ENCODE assay signal across 8 cellular contexts in the genomic region with DNA sequence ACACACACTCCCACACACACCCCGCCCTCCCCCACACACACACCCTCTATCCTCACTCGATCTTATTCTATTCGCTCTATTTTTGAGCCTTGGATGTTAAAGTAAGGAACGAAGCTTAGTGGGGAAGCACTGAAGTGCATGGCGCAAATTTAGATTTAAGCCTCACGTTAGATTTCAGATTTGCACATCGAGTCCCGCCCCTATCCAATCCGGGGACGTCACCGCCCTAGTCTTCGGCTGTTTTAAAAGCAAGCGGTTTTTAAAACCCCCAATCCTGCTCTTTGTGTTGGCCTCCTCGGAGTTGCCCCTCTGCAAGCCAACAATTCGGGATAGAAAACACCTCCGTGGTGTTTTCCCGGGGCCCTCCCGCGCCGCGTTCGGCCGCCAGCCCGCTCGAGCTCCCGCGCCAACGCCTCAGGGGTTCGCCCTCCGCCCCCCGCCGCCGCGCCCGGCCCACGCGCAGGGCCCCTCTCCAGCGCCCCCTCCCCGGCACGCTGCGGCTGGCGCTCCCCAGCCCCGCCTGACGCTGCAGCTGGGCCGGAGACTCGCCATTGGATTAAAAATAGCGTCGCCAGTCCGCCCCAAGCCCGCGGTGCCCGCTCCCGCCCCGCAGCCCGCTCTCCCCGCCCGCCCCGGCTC. TPM values are rescaled to one million over a fixed set of nuclear protein-coding genes. Genes with fewer than 3 reads are reported as not detected.
DNase-seq lines count a peak whose midpoint lies in the region; ATAC-seq, FAIRE-seq and TF ChIP-seq lines count a peak whose summit lies in the region.

TSS of gene USP13 (plus strand) at position 574 of the 639 bp plus-strand sequence. CDS start 186 bp downstream, outside the sequence.

- peak within 1 kb of the TSS; percentile 97 for H4K8ac ChIP-seq in neuronal stem cell (ENCODE audit: low read depth, low read length)

- H2BK12ac ChIP-seq in neuronal stem cell (ENCODE audit: low read length) = no peak within 1 kb of the TSS

- peak within 1 kb of the TSS; percentile 100 for H3K18ac ChIP-seq in neuronal stem cell (ENCODE audit: low read length)

- peak within 1 kb of the TSS; percentile 99 for H2BK15ac ChIP-seq in neuronal stem cell (ENCODE audit: low read length)

- peak within 1 kb of the TSS; percentile 85 for H4K91ac ChIP-seq in neuronal stem cell (ENCODE audit: low read depth, low read length, poor library complexity)

- H3K4me1 ChIP-seq in RWPE2 (ENCODE audit: insufficient read depth, poor library complexity, severe bottlenecking) (no peaks in the 10 kb centered on the region), neuronal stem cell (ENCODE audit: control insufficient read depth in 2 of 2, insufficient read depth in 1 of 2, low read depth in 1 of 2, low read length in 2 of 2) (peaks cover 2 to 13% of the 10 kb centered on the region in 2 donors), suprapubic skin (peaks cover 10% of the 10 kb centered on the region)

- TF ChIP-seq EP300 in suprapubic skin (IDR thresholded peaks at IDR 0.05) = no peak

- no peak within 1 kb of the TSS for H3K4ac ChIP-seq in neuronal stem cell (ENCODE audit: low read length)

- H3K23ac ChIP-seq in neuronal stem cell (ENCODE audit: low read depth, low read length, poor library complexity) = peak within 1 kb of the TSS; percentile 97

- H2BK5ac ChIP-seq in neuronal stem cell (ENCODE audit: low read length) = peak within 1 kb of the TSS; percentile 98

- peak; percentile 62 for ATAC-seq in GM21737 (IDR thresholded peaks at IDR 0.05; ENCODE audit: unreplicated experiment)
- peak; percentile 60 for ATAC-seq in RWPE2 (ENCODE audit: low read depth)

- peak within 1 kb of the TSS; percentile 76 for H3K14ac ChIP-seq in neuronal stem cell (ENCODE audit: low read length)

- H3K4me2 ChIP-seq in neuronal stem cell (ENCODE audit: insufficient read depth, low read length, poor library complexity, severe bottlenecking) = peak within 1 kb of the TSS; percentile 75

- TF ChIP-seq POLR2A in suprapubic skin (IDR thresholded peaks at IDR 0.05) = no peak

- H2AK5ac ChIP-seq in neuronal stem cell (ENCODE audit: low read depth, low read length) = no peak within 1 kb of the TSS

- no peak for FAIRE-seq in frontal cortex (lab: Jason Lieb, UNC)

- peak within 1 kb of the TSS; percentile 98 for H3K4me3 ChIP-seq in RWPE2 (ENCODE audit: severe bottlenecking)
- H3K4me3 ChIP-seq in neuronal stem cell (ENCODE audit: low read length in 2 of 2) = peak within 1 kb of the TSS; percentile 91 to 93
- H3K4me3 ChIP-seq in suprapubic skin = peak within 1 kb of the TSS; percentile 84

- H3K9ac ChIP-seq in neuronal stem cell (ENCODE audit: low read depth, low read length, poor library complexity) = peak within 1 kb of the TSS; percentile 99

- peak within 1 kb of the TSS; percentile 96 for H2AFZ ChIP-seq in neuronal stem cell (ENCODE audit: low read length)

- H3K27ac ChIP-seq in RWPE2 (ENCODE audit: poor library complexity, severe bottlenecking) (peak within 1 kb of the TSS; percentile 66), neuronal stem cell (replicated peaks; ENCODE audit: low read length) (peak within 1 kb of the TSS; percentile 89), suprapubic skin (peak within 1 kb of the TSS; percentile 92)

- no peaks in the 10 kb centered on the region for H3K9me3 ChIP-seq in RWPE2 (ENCODE audit: severe bottlenecking)
- no peaks in the 10 kb centered on the region for H3K9me3 ChIP-seq in neuronal stem cell (replicated peaks in 1 of 2; ENCODE audit: control insufficient read depth in 2 of 2, insufficient read depth in 1 of 2, low read depth in 1 of 2, low read length in 2 of 2)
- H3K9me3 ChIP-seq in suprapubic skin = no peaks in the 10 kb centered on the region

- H3K27me3 ChIP-seq in RWPE2 (ENCODE audit: insufficient read depth, poor library complexity, severe bottlenecking) (no peaks in the 10 kb centered on the region), neuronal stem cell (ENCODE audit: control insufficient read depth in 3 of 3, insufficient read depth in 3 of 3, low read depth in 1 of 3, low read length in 3 of 3) (no peaks in the 10 kb centered on the region), suprapubic skin (no peaks in the 10 kb centered on the region)

- in situ Hi-C loops in G401 (cut with HindIII; ENCODE audit: low sequenced_read_pairs) = no loop called here
- in situ Hi-C loops in KBM-7 (cut with MboI; ENCODE audit: low pct_unique_long_range_greater_than_20kb, low sequenced_read_pairs) = no loop called here

- H3K79me1 ChIP-seq in neuronal stem cell (ENCODE audit: low read depth, low read length) = peaks cover 4% of the 10 kb centered on the region

- H3K36me3 ChIP-seq in RWPE2 (ENCODE audit: low read depth) (no peaks in the 10 kb centered on the region), neuronal stem cell (replicated peaks in 1 of 2; ENCODE audit: control insufficient read depth in 2 of 2, insufficient read depth in 2 of 2, low read length in 2 of 2) (peaks cover 0 to 15% of the 10 kb centered on the region in 2 donors), suprapubic skin (no peaks in the 10 kb centered on the region)

- TF ChIP-seq CTCF in RWPE2 (IDR thresholded peaks at IDR 0.05; ENCODE audit: poor library complexity, severe bottlenecking) (no peak), suprapubic skin (IDR thresholded peaks at IDR 0.05) (no peak)

- peak within 1 kb of the TSS; percentile 99 for H2BK120ac ChIP-seq in neuronal stem cell (ENCODE audit: low read depth, low read length)

- DNase-seq in G401 (ENCODE audit: low spot score) = peak; percentile 76
- DNase-seq in KBM-7 = peak; percentile 80
- DNase-seq in RWPE2 (ENCODE audit: low spot score) = no peak
- DNase-seq in activated naive CD4-positive, alpha-beta T cell treated with Interleukin-2 at 50 U/mL for 16 hours = peak; percentile 63
- DNase-seq in frontal cortex (ENCODE audit: low spot score in 2 of 2) = peak; percentile 79 to 90
- no peak for DNase-seq in neuronal stem cell (ENCODE audit: low spot score)
- peak in 1 of 2 donors; percentile 69 for DNase-seq in suprapubic skin (ENCODE audit: low spot score in 2 of 2)

- 100% methylated on average over 2 of the region's 58 CpGs; no CpG with 5 or more reads in 1 of the 2 donors for WGBS in neuronal stem cell (ENCODE audit: extremely low coverage in 2 of 2, insufficient read length in 2 of 2, insufficient replicate concordance in 1 of 2), 2 donors
- WGBS in suprapubic skin = under 1% methylated on average over 23 of the region's 58 CpGs

RNA-seq across cellular contexts. Expression of gene USP13, which starts in this region (rescaled TPM):
- total RNA-seq in G401 (2014; rRNA removed; shearing (Covaris generic)) = 13.3 and 14.0 TPM in 2 replicates
- total RNA-seq in frontal cortex (10.2 TPM), suprapubic skin (1 to 10 TPM; 2.3 to 8.3 (median 5.8) TPM)
- polyA plus RNA-seq in neuronal stem cell (2013, experiment 1 of 2) = 11.9 TPM
- polyA plus RNA-seq in neuronal stem cell (2013, experiment 2 of 2) = 11.1 TPM

Comparison
In these comparisons a context has a peak if more than half of its experiments do, and no peak if none do; other contexts are left out.
1. DNase-seq: peak in G401 (single experiment), KBM-7 (single experiment), activated naive CD4-positive, alpha-beta T cell treated with Interleukin-2 at 50 U/mL for 16 hours (single experiment) and frontal cortex (2 of 2); none in RWPE2 (single experiment) and neuronal stem cell (single experiment).
2. Peak in every context shown above with its lines, with median percentiles within 50 percentile points of each other: H3K27ac ChIP-seq and H3K4me3 ChIP-seq.